8 cellular contexts compared by ENCODE assay signal in genomic region chr1:93344886-93345632, GRCh38. TPM values are rescaled to one million over a fixed set of nuclear protein-coding genes. Genes with fewer than 3 reads are reported as not detected.
A peak's percentile ranks its signal among the peaks of the same experiment; 100 is the strongest.
DNase-seq lines count a peak whose midpoint lies in the region; ATAC-seq, FAIRE-seq and TF ChIP-seq lines count a peak whose summit lies in the region.

No MANE protein-coding gene starts in this region.

- peaks cover 70% of the 10 kb centered on the region for H3K79me2 ChIP-seq in OCI-LY3 (ENCODE audit: low read length)

- peaks cover 18% of the 10 kb centered on the region for H3K36me3 Mint-ChIP-seq in CD8-positive, alpha-beta T cell

- peaks cover 44% of the 10 kb centered on the region for H3K4me1 Mint-ChIP-seq in CD8-positive, alpha-beta T cell (ENCODE audit: low read depth)

- peak overlapping the region; percentile 81 for H3K4me3 ChIP-seq in CD8-positive, alpha-beta T cell (ENCODE audit: low read depth, low read length)
- H3K4me3 ChIP-seq in OCI-LY3 (ENCODE audit: low read length) (peak overlapping the region; percentile 99), coronary artery (peak overlapping the region; percentile 95)

- no peaks in the 10 kb centered on the region for H3K27me3 Mint-ChIP-seq in CD8-positive, alpha-beta T cell (ENCODE audit: low read depth)

- DNase-seq in CD8-positive, alpha-beta T cell = no peak
- DNase-seq in coronary artery (ENCODE audit: low spot score) (no peak), midbrain (lab: John Stamatoyannopoulos, UW) (peak; percentile 65), D721Med (ENCODE audit: insufficient read length, low spot score) (no peak), urothelium cell line (ENCODE audit: low spot score) (no peak)

- FAIRE-seq in D721Med (lab: Jason Lieb, UNC) (no peak), urothelium cell line (lab: Jason Lieb, UNC) (no peak)

- peak overlapping the region; percentile 72 for H3K27ac ChIP-seq in CD8-positive, alpha-beta T cell (ENCODE audit: low read depth, low read length)
- peak overlapping the region; percentile 92 for H3K27ac ChIP-seq in OCI-LY3 (ENCODE audit: low read length)
- H3K27ac ChIP-seq in coronary artery = peak overlapping the region; percentile 87 to 94

- no peaks in the 10 kb centered on the region for H3K9me3 Mint-ChIP-seq in CD8-positive, alpha-beta T cell

- no peaks in the 10 kb centered on the region for H3K36me3 ChIP-seq in CD8-positive, alpha-beta T cell (ENCODE audit: insufficient read depth, low read length)
- peaks cover 7% of the 10 kb centered on the region for H3K36me3 ChIP-seq in OCI-LY3 (replicated peaks; ENCODE audit: low read depth, low read length)

- peak; percentile 6 for ATAC-seq in CD8-positive, alpha-beta T cell
- ATAC-seq in GM21528 (IDR thresholded peaks at IDR 0.05; ENCODE audit: low FRiP score, unreplicated experiment) (peak; percentile 0), GM19467 (IDR thresholded peaks at IDR 0.05; ENCODE audit: unreplicated experiment) (no peak)

- CTCF ChIA-PET in CD8-positive, alpha-beta T cell (lab: Charles Lee) = interaction anchor here (0.7 to 2.4 kb wide), 4 partner anchors 40 to 500 kb away, joined by 3 to 14 read pairs (median 4); no protein-coding TSS in a partner anchor

- no peaks in the 10 kb centered on the region for H3K9me3 ChIP-seq in CD8-positive, alpha-beta T cell (ENCODE audit: low read length)
- no peaks in the 10 kb centered on the region for H3K9me3 ChIP-seq in OCI-LY3 (ENCODE audit: insufficient read depth, low read length)

- TF ChIP-seq CTCF in CD8-positive, alpha-beta T cell (IDR thresholded peaks at IDR 0.05) = no peak
- TF ChIP-seq CTCF in OCI-LY3 (IDR thresholded peaks at IDR 0.05; ENCODE audit: low read depth, low read length) = no peak
- TF ChIP-seq CTCF in coronary artery (IDR thresholded peaks at IDR 0.05) = no peak
- no peak for TF ChIP-seq CTCF in D721Med (IDR thresholded peaks at IDR 0.05; ENCODE audit: insufficient read depth, missing control alignments)

- H3K9ac ChIP-seq in OCI-LY3 (ENCODE audit: low read length) = peak overlapping the region; percentile 99

- H3K27me3 ChIP-seq in CD8-positive, alpha-beta T cell (ENCODE audit: insufficient read depth, low read length) = no peaks in the 10 kb centered on the region
- H3K27me3 ChIP-seq in OCI-LY3 (ENCODE audit: low read depth, low read length) = no peaks in the 10 kb centered on the region

- POLR2A ChIA-PET in CD8-positive, alpha-beta T cell (lab: Charles Lee) = interaction anchor here (0.8 to 2.7 kb wide), 11 partner anchors 9 to 1728 kb away, joined by 3 to 16 read pairs (median 4); partner anchors contain the start of genes DIPK1A, DNTTIP2 and MTF2

- peak overlapping the region; percentile 98 for H3K27ac Mint-ChIP-seq in CD8-positive, alpha-beta T cell

- H3K4me2 ChIP-seq in OCI-LY3 (ENCODE audit: low read length) = peak overlapping the region; percentile 92

- peak overlapping the region; percentile 67 for H2AFZ ChIP-seq in OCI-LY3 (ENCODE audit: low read depth, low read length)

- intact Hi-C loops in CD8-positive, alpha-beta T cell (cut with DNase I, micrococcal nuclease) = loop anchor here (1.0 to 10.0 kb wide), 21 partner anchors 38 to 1890 kb away; partner anchors contain the start of genes ABCD3 (in 2 of the 2), ALG14 (in 2 of the 2), GCLM (in 2 of the 2) and RPL5 (in 2 of the 2)

- peak overlapping the region; percentile 95 for H3K4me3 Mint-ChIP-seq in CD8-positive, alpha-beta T cell

- H3K4me1 ChIP-seq in CD8-positive, alpha-beta T cell (ENCODE audit: insufficient read depth, low read length) = peaks cover 28% of the 10 kb centered on the region
- peaks cover 10% of the 10 kb centered on the region for H3K4me1 ChIP-seq in OCI-LY3 (ENCODE audit: low read length)

- peaks cover 35% of the 10 kb centered on the region for H4K20me1 ChIP-seq in OCI-LY3 (ENCODE audit: insufficient read depth, low read length)

RNA-seq across cellular contexts. Expression of gene DR1, which starts 0.6 kb away (rescaled TPM):
- 10 to 100 TPM; 49.1 to 49.9 TPM for total RNA-seq in CD8-positive, alpha-beta T cell
